ENCODE assay signal across 19 cellular contexts in genomic region chr7:44112231-44112996, GRCh38. TPM values are rescaled to one million over a fixed set of nuclear protein-coding genes. Genes with fewer than 3 reads are reported as not detected.
DNase-seq lines count a peak whose midpoint lies in the region; ATAC-seq, FAIRE-seq and TF ChIP-seq lines count a peak whose summit lies in the region.
"Had no signal": no experiment of that assay in that cellular context is flagged by ENCODE, and none has a peak within 500 bp of the region (broad histone marks: within the 10 kb centered on the region; RNA-seq: fewer than 3 reads in every experiment).

No MANE protein-coding gene starts in this region.

- H3K4me1 ChIP-seq in spleen = no peaks in the 10 kb centered on the region

- H3K4me1 Mint-ChIP-seq in activated T-cell treated with anti-CD3 and anti-CD28 coated beads, Interleukin-2, amount 50 U/mL, for 24 hours (ENCODE audit: low read depth) = no peaks in the 10 kb centered on the region
- H3K4me1 Mint-ChIP-seq: immature natural killer cell had no signal

- H3K36me3 ChIP-seq in KOPT-K1 (ENCODE audit: insufficient read depth, low read length) (peaks cover 100% of the 10 kb centered on the region), bronchial epithelial cell (ENCODE audit: control insufficient read depth, insufficient read depth, low read length) (peaks cover 7% of the 10 kb centered on the region), spleen (peaks cover 0 to 100% (median 52%) of the 10 kb centered on the region in 6 donors)

- intact Hi-C loops in spleen (cut with DNase I; ENCODE audit: low total_unique reads) = no loop called here

- H3K4me3 ChIP-seq in bronchial epithelial cell (ENCODE audit: low read depth, low read length) = no peak overlapping the region
- H3K4me3 ChIP-seq in spleen = no peak overlapping the region
- H3K4me3 ChIP-seq: gastroesophageal sphincter had no signal

- no peaks in the 10 kb centered on the region for H3K27me3 Mint-ChIP-seq in activated T-cell treated with anti-CD3 and anti-CD28 coated beads, Interleukin-2, amount 50 U/mL, for 24 hours
- H3K27me3 Mint-ChIP-seq: stimulated activated naive CD8-positive, alpha-beta T cell treated with anti-CD3 and anti-CD28 coated beads, Interleukin-15, Interleukin-2, amounts not matched to agents 100 ng/mL and 50 ng/mL, for 24 hours had no signal

- DNase-seq in activated T-cell treated with anti-CD3 and anti-CD28 coated beads, Interleukin-2, amount 50 U/mL, for 24 hours = peak; percentile 45
- no peak for DNase-seq in activated T-cell treated with anti-CD3 and anti-CD28 coated beads, Interleukin-2, amount 50 U/mL, for 1 hour
- DNase-seq in bronchial epithelial cell (ENCODE audit: low read depth) (no peak), spleen (peak; percentile 64), NCI-H774 (lab: John Stamatoyannopoulos, UW) (no peak)
- DNase-seq: activated CD4-positive, CD25-positive, alpha-beta regulatory T cell; activated CD8-positive, alpha-beta memory T cell treated with anti-CD3 and anti-CD28 coated beads, Interleukin-2, amount 50 U/mL, for 48 hours; central memory CD4-positive, alpha-beta T cell; HCEC 1CT; immature natural killer cell; SW 1271 had no signal

- no peaks in the 10 kb centered on the region for H3K9me3 Mint-ChIP-seq in activated T-cell treated with anti-CD3 and anti-CD28 coated beads, Interleukin-2, amount 50 U/mL, for 24 hours
- H3K9me3 Mint-ChIP-seq: immature natural killer cell; stimulated activated naive CD8-positive, alpha-beta T cell treated with anti-CD3 and anti-CD28 coated beads, Interleukin-15, Interleukin-2, amounts not matched to agents 100 ng/mL and 50 ng/mL, for 24 hours had no signal

- no peak for ATAC-seq in HG02623 (IDR thresholded peaks at IDR 0.05; ENCODE audit: unreplicated experiment)
- no peak for ATAC-seq in HG02763 (IDR thresholded peaks at IDR 0.05; ENCODE audit: unreplicated experiment)
- ATAC-seq: gastroesophageal sphincter had no signal

- H3K9me3 ChIP-seq in KOPT-K1 (ENCODE audit: insufficient read depth, low read length, poor library complexity, severe bottlenecking) = no peaks in the 10 kb centered on the region
- no peaks in the 10 kb centered on the region for H3K9me3 ChIP-seq in spleen
- H3K9me3 ChIP-seq: gastroesophageal sphincter had no signal

- H3K36me3 Mint-ChIP-seq in activated T-cell treated with anti-CD3 and anti-CD28 coated beads, Interleukin-2, amount 50 U/mL, for 24 hours (ENCODE audit: low read depth) = peaks cover 84% of the 10 kb centered on the region
- H3K36me3 Mint-ChIP-seq: immature natural killer cell had no signal

- FAIRE-seq in bronchial epithelial cell (lab: Jason Lieb, UNC) = peak; percentile 43
- FAIRE-seq: D721Med, endometrium had no signal

- TF ChIP-seq CTCF in bronchial epithelial cell (IDR thresholded peaks at IDR 0.05; ENCODE audit: insufficient read depth, low read length, severe bottlenecking) (peak; percentile 5), spleen (IDR thresholded peaks at IDR 0.05 in 8 of 11, conservative IDR thresholded peaks at IDR 0.05 in 3 of 11) (no peak)

- peak overlapping the region; percentile 18 for H3K27ac Mint-ChIP-seq in activated T-cell treated with anti-CD3 and anti-CD28 coated beads, Interleukin-2, amount 50 U/mL, for 24 hours
- H3K27ac Mint-ChIP-seq: immature natural killer cell; stimulated activated naive CD8-positive, alpha-beta T cell treated with anti-CD3 and anti-CD28 coated beads, Interleukin-15, Interleukin-2, amounts not matched to agents 100 ng/mL and 50 ng/mL, for 24 hours had no signal

- WGBS in spleen, 5 donors = 79 to 90% (median 87%) methylated on average over 29 to 41 of the region's 41 CpGs

- H3K27me3 ChIP-seq in bronchial epithelial cell (ENCODE audit: control insufficient read depth, insufficient read depth, low read length) (no peaks in the 10 kb centered on the region), spleen (replicated peaks in 1 of 7) (no peaks in the 10 kb centered on the region)
- H3K27me3 ChIP-seq: gastroesophageal sphincter had no signal

- H3K27ac ChIP-seq in KOPT-K1 (ENCODE audit: low read depth, low read length, poor library complexity, severe bottlenecking) (peak overlapping the region; percentile 100), spleen (no peak overlapping the region)

- no peak for TF ChIP-seq POLR2A in spleen (IDR thresholded peaks at IDR 0.05)

- no peak overlapping the region for H3K4me3 Mint-ChIP-seq in activated T-cell treated with anti-CD3 and anti-CD28 coated beads, Interleukin-2, amount 50 U/mL, for 24 hours
- H3K4me3 Mint-ChIP-seq: immature natural killer cell; stimulated activated naive CD8-positive, alpha-beta T cell treated with anti-CD3 and anti-CD28 coated beads, Interleukin-15, Interleukin-2, amounts not matched to agents 100 ng/mL and 50 ng/mL, for 24 hours had no signal

RNA-seq across cellular contexts. Expression of gene AEBP1, which starts 8.3 kb away (rescaled TPM):
- total RNA-seq in bronchial epithelial cell = 0.26 TPM in 2 replicates
- total RNA-seq in spleen = 100 to 1,000 TPM in 2 of 7 donors, 10 to 100 TPM in 5; 67.5 to 106 (median 88.3) TPM
- 10 to 100 TPM; 41.3 to 71.7 (median 49.7) TPM for polyA plus RNA-seq in spleen

RNA-seq across cellular contexts. Expression of gene POLD2, which starts 10.9 kb away (rescaled TPM):
- total RNA-seq in bronchial epithelial cell (103 and 122 TPM in 2 replicates), spleen (10 to 100 TPM; 31.9 to 73.0 (median 40.9) TPM)
- polyA plus RNA-seq in spleen = 10 to 100 TPM; 53.7 to 79.1 (median 69.4) TPM

RNA-seq across cellular contexts. Expression of gene MYL7, which starts 28.7 kb away (rescaled TPM):
- total RNA-seq in bronchial epithelial cell (not detected in 2 replicates), spleen (1 to 10 TPM in 1 of 7 donors, not detected in 6; 1.6 TPM)
- polyA plus RNA-seq in spleen = under 1 TPM in 1 of 3 donors, not detected in 2; 0.22 TPM
- total RNA-seq: gastroesophageal sphincter, mesenteric fat pad had no signal
- polyA plus RNA-seq: immature natural killer cell had no signal

RNA-seq across cellular contexts. Expression of gene POLM, which starts 30.1 kb away (rescaled TPM):
- total RNA-seq in bronchial epithelial cell (6.3 and 7.7 TPM in 2 replicates), spleen (100 to 1,000 TPM in 1 of 7 donors, 10 to 100 TPM in 6; 42.8 to 104 (median 63.4) TPM)
- polyA plus RNA-seq in spleen = 10 to 100 TPM; 22.0 to 44.9 (median 30.3) TPM

RNA-seq across cellular contexts. Expression of gene PGAM2, which starts 47.0 kb away (rescaled TPM):
- total RNA-seq in bronchial epithelial cell (0.53 and 0.90 TPM in 2 replicates), spleen (1 to 10 TPM in 4 of 7 donors, under 1 TPM in 2, not detected in 1; 0.75 to 2.8 (median 1.2) TPM)
- polyA plus RNA-seq in spleen = 1 to 10 TPM; 1.6 to 4.0 (median 2.6) TPM
- total RNA-seq: mesenteric fat pad had no signal
- polyA plus RNA-seq: immature natural killer cell had no signal

Comparison
In these comparisons a context has a peak if more than half of its experiments do, and no peak if none do; other contexts are left out.
1. DNase-seq: peak in activated T-cell treated with anti-CD3 and anti-CD28 coated beads, Interleukin-2, amount 50 U/mL, for 24 hours (single experiment) and spleen (single experiment); none in activated T-cell treated with anti-CD3 and anti-CD28 coated beads, Interleukin-2, amount 50 U/mL, for 1 hour (single experiment), bronchial epithelial cell (single experiment) and NCI-H774 (single experiment).
2. RNA of gene AEBP1, which starts 8.3 kb away (total RNA-seq): 67.5 to 106 TPM in spleen; 0.26 TPM in bronchial epithelial cell; every median in the first group is over 10 times any median in the second.